ENCODE assay signal across 1 cellular context in genomic region chr12:56632701-56633464, GRCh38.
TF ChIP-seq lines count a peak whose summit lies in the region.

No MANE protein-coding gene starts in this region.

TF ChIP-seq in WTC11, 78 proteins besides CTCF, POLR2A, EP300 and RAD21 (continued from another document):
- TF ChIP-seq SOX15 (CRISPR knock-in tag; IDR thresholded peaks at IDR 0.05) (no peak), ZNF263 (CRISPR knock-in tag; IDR thresholded peaks at IDR 0.05; ENCODE audit: low read depth) (no peak), TEAD4 (CRISPR knock-in tag; IDR thresholded peaks at IDR 0.05) (no peak), RELA (CRISPR knock-in tag; IDR thresholded peaks at IDR 0.05; ENCODE audit: borderline replicate concordance) (no peak), TP53 (CRISPR knock-in tag; IDR thresholded peaks at IDR 0.05) (no peak), MLX (CRISPR knock-in tag; IDR thresholded peaks at IDR 0.05) (no peak), FOXP1 (CRISPR knock-in tag; IDR thresholded peaks at IDR 0.05; ENCODE audit: borderline replicate concordance) (no peak), FOXK1 (CRISPR knock-in tag; IDR thresholded peaks at IDR 0.05) (no peak)
- TF ChIP-seq, protein P1, sequence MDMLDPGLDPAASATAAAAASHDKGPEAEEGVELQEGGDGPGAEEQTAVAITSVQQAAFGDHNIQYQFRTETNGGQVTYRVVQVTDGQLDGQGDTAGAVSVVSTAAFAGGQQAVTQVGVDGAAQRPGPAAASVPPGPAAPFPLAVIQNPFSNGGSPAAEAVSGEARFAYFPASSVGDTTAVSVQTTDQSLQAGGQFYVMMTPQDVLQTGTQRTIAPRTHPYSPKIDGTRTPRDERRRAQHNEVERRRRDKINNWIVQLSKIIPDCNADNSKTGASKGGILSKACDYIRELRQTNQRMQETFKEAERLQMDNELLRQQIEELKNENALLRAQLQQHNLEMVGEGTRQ (CRISPR knock-in tag; IDR thresholded peaks at IDR 0.05) = no peak
- TF ChIP-seq, protein P2, sequence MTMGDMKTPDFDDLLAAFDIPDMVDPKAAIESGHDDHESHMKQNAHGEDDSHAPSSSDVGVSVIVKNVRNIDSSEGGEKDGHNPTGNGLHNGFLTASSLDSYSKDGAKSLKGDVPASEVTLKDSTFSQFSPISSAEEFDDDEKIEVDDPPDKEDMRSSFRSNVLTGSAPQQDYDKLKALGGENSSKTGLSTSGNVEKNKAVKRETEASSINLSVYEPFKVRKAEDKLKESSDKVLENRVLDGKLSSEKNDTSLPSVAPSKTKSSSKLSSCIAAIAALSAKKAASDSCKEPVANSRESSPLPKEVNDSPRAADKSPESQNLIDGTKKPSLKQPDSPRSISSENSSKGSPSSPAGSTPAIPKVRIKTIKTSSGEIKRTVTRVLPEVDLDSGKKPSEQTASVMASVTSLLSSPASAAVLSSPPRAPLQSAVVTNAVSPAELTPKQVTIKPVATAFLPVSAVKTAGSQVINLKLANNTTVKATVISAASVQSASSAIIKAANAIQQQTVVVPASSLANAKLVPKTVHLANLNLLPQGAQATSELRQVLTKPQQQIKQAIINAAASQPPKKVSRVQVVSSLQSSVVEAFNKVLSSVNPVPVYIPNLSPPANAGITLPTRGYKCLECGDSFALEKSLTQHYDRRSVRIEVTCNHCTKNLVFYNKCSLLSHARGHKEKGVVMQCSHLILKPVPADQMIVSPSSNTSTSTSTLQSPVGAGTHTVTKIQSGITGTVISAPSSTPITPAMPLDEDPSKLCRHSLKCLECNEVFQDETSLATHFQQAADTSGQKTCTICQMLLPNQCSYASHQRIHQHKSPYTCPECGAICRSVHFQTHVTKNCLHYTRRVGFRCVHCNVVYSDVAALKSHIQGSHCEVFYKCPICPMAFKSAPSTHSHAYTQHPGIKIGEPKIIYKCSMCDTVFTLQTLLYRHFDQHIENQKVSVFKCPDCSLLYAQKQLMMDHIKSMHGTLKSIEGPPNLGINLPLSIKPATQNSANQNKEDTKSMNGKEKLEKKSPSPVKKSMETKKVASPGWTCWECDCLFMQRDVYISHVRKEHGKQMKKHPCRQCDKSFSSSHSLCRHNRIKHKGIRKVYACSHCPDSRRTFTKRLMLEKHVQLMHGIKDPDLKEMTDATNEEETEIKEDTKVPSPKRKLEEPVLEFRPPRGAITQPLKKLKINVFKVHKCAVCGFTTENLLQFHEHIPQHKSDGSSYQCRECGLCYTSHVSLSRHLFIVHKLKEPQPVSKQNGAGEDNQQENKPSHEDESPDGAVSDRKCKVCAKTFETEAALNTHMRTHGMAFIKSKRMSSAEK (CRISPR knock-in tag; IDR thresholded peaks at IDR 0.05; ENCODE audit: borderline replicate concordance) = no peak
